In genomic region chr19:55306712-55307111, GRCh38 we compare ENCODE assay signal across 22 cellular contexts. TPM values are rescaled to one million over a fixed set of nuclear protein-coding genes. Genes with fewer than 3 reads are reported as not detected.
DNase-seq lines count a peak whose midpoint lies in the region; ATAC-seq, FAIRE-seq and TF ChIP-seq lines count a peak whose summit lies in the region.
"Had no signal": no experiment of that assay in that cellular context is flagged by ENCODE, and none has a peak within 500 bp of the region (broad histone marks: within the 10 kb centered on the region; RNA-seq: fewer than 3 reads in every experiment).

No MANE protein-coding gene starts in this region.

- ATAC-seq in K562 (no peak), HG03025 (IDR thresholded peaks at IDR 0.05; ENCODE audit: low FRiP score, unreplicated experiment) (no peak), GM18870 (IDR thresholded peaks at IDR 0.05; ENCODE audit: unreplicated experiment) (no peak)
- ATAC-seq: CD8-positive, alpha-beta T cell; GM12878; HCT116; SK-N-SH treated with all-trans-retinoic acid at 6 μM for 48 hours had no signal

- H3K4me1 ChIP-seq in MM.1S (ENCODE audit: low read length) (peaks cover 14% of the 10 kb centered on the region), K562 (replicated peaks in 1 of 2; ENCODE audit: control insufficient read depth in 2 of 2, insufficient read depth in 2 of 2, low read length in 2 of 2) (peaks cover 0 to 46% of the 10 kb centered on the region in 2 experiments; a peak in 3 of 5 replicates)

- TF ChIP-seq CTCF in MM.1S (IDR thresholded peaks at IDR 0.05; ENCODE audit: low read length): no peak
- no peak for TF ChIP-seq CTCF in K562 (IDR thresholded peaks at IDR 0.05 in 2 of 3, conservative IDR thresholded peaks at IDR 0.05 in 1 of 3; ENCODE audit: insufficient read depth in 2 of 3, low read depth in 1 of 3, low read length in 3 of 3)

- no peaks in the 10 kb centered on the region for H3K9me3 ChIP-seq in MM.1S (replicated peaks; ENCODE audit: insufficient read depth, low read length)
- H3K9me3 ChIP-seq in K562 (replicated peaks; ENCODE audit: control insufficient read depth, insufficient read depth, low read depth, low read length): no peaks in the 10 kb centered on the region; the same call in 1 of the 2 replicates

- H3F3A ChIP-seq in MM.1S (ENCODE audit: insufficient read depth, low read length): peaks cover 12% of the 10 kb centered on the region

- H3K9ac ChIP-seq in MM.1S (ENCODE audit: low read length) (no peak overlapping the region), K562 (ENCODE audit: insufficient read depth in 1 of 2, low read depth in 2 of 2, low read length in 2 of 2) (no peak overlapping the region)
- H3K9ac ChIP-seq: GM23248 had no signal

- intact Hi-C loops in K562 (cut with micrococcal nuclease): no loop called here

- in situ Hi-C loops in K562 (cut with MboI): no loop called here

- H3K27me3 ChIP-seq in MM.1S (replicated peaks; ENCODE audit: insufficient read depth, low read length) (no peaks in the 10 kb centered on the region), K562 (ENCODE audit: control insufficient read depth in 2 of 2, insufficient read depth in 2 of 2, low read length in 2 of 2) (no peaks in the 10 kb centered on the region)
- H3K27me3 ChIP-seq: BLaER1 treated with 17β-estradiol and CSF1 and Interleukin-3, amounts not matched to agents 10 nM and 100 nM had no signal

- POLR2A ChIA-PET in K562 (lab: Yijun Ruan, JAX): interaction anchor here (1.0 to 1.1 kb wide), 2 partner anchors 12 to 101 kb away, joined by 3 read pairs; partner anchors contain the start of gene UBE2S

- H4K20me1 ChIP-seq in MM.1S (ENCODE audit: insufficient read depth, low read length): no peaks in the 10 kb centered on the region
- H4K20me1 ChIP-seq in K562 (replicated peaks; ENCODE audit: control insufficient read depth, insufficient read depth, low read length): no peaks in the 10 kb centered on the region

- H2AFZ ChIP-seq in MM.1S (ENCODE audit: low read length) (no peak overlapping the region), K562 (ENCODE audit: low read depth, low read length) (no peak overlapping the region)
- H2AFZ ChIP-seq: GM23248 had no signal

- H3K36me3 ChIP-seq in MM.1S (replicated peaks; ENCODE audit: insufficient read depth, low read length) (no peaks in the 10 kb centered on the region), K562 (ENCODE audit: control insufficient read depth, insufficient read depth, low read length) (peaks cover 5% of the 10 kb centered on the region; the same call in 1 of the 3 replicates)

- peak overlapping the region; percentile 91; the same call in 1 of the 2 replicates for H3K27ac ChIP-seq in MM.1S (ENCODE audit: low read length)
- no peak overlapping the region for H3K27ac ChIP-seq in K562 (ENCODE audit: extremely low read depth, low read depth, low read length)
- H3K27ac ChIP-seq: GM23248 had no signal

- no TSS peak for BruUV-seq in K562 (replicated peaks; lab: Mats Ljungman, UMichigan)

- no peak for FAIRE-seq in K562 (lab: Jason Lieb, UNC)
- FAIRE-seq: GM12878 had no signal

- WGBS in K562 (ENCODE audit: insufficient coverage, low coverage, missing lambda C conversion rate): 59% methylated on average over 3 of the region's 3 CpGs

- TF ChIP-seq EP300 in K562 (IDR thresholded peaks at IDR 0.05; ENCODE audit: low read length): no peak

- DNase-seq in MM.1S (no peak), K562 (ENCODE audit: extremely low read depth in 1 of 4, low spot score in 3 of 4) (no peak)
- DNase-seq: Calu3, GF-D8, GM23248, KBM-7, NCI-H1048, NCI-H1436, NCI-H1930, NCI-H226, NCI-H524, NCI-H82, SHP77 treated with DMSO at 0.1 percent for 48 hours, T-helper 1 cell had no signal

- no peak for TF ChIP-seq RAD21 in K562 (CRISPR knock-in tag; conservative IDR thresholded peaks at IDR 0.05 in 1 of 2, IDR thresholded peaks at IDR 0.05 in 1 of 2)

- H3K4me2 ChIP-seq in MM.1S (ENCODE audit: low read depth, low read length) (no peak overlapping the region), K562 (ENCODE audit: insufficient read depth, low read length) (no peak overlapping the region)

- H3K9me1 ChIP-seq in K562 (ENCODE audit: control insufficient read depth, insufficient read depth, low read length): no peaks in the 10 kb centered on the region

- H3K9me2 ChIP-seq in MM.1S (replicated peaks; ENCODE audit: insufficient read depth, low read length): no peaks in the 10 kb centered on the region

- TF ChIP-seq POLR2A in K562 (conservative IDR thresholded peaks at IDR 0.05): no peak

- no peak overlapping the region for H3K4me3 ChIP-seq in MM.1S (ENCODE audit: low read length)
- H3K4me3 ChIP-seq in K562: no peak overlapping the region
- H3K4me3 ChIP-seq: BLaER1 treated with 17β-estradiol and CSF1 and Interleukin-3, amounts not matched to agents 10 nM and 100 nM; GM12878; GM23248 had no signal

- CTCF ChIA-PET in K562 (lab: Yijun Ruan, JAX; ENCODE audit: low intra/inter-chr PET ratio): no interaction called here

- H3K79me2 ChIP-seq in MM.1S (ENCODE audit: low read length): peaks cover 9% of the 10 kb centered on the region; the same call in 1 of the 2 replicates
- no peaks in the 10 kb centered on the region for H3K79me2 ChIP-seq in K562 (ENCODE audit: control insufficient read depth, insufficient read depth, low read length)

RNA-seq across cellular contexts. Expression of gene TMEM150B, which starts 18.4 kb away (rescaled TPM):
- total RNA-seq in K562 (2011; cell fraction: chromatin; rRNA removed; ENCODE audit: low replicate concordance): 1.7 and 5.3 TPM in 2 replicates
- 4.7 and 5.2 TPM in 2 replicates for total RNA-seq in K562 (2011; cell fraction: nucleolus; rRNA removed)
- total RNA-seq in K562 (2011; cell fraction: nucleoplasm; rRNA removed): 2.2 and 3.8 TPM in 2 replicates
- 0.91 and 1.0 TPM in 2 replicates for total RNA-seq in K562 (2014; rRNA removed)
- 0.47 TPM in 1 of 2 replicates, not detected in the other for total RNA-seq in K562 (2014; rRNA removed; fragmentation: Illumina TruSeq; extraction: Trizol)
- 0.57 and 1.3 TPM in 2 replicates for total RNA-seq in K562 (2015; rRNA removed; fragmentation: Illumina TruSeq; extraction: Trizol)
- total RNA-seq in K562 (2021): 1.2 and 1.4 TPM in 2 replicates
- 0.55 and 0.67 TPM in 2 replicates for polyA plus RNA-seq in K562 (2011; rRNA removed)
- 1.2 and 2.9 TPM in 2 replicates for polyA plus RNA-seq in K562 (2011; cell fraction: cytosol; rRNA removed)
- polyA plus RNA-seq in K562 (2011; cell fraction: nucleus; rRNA removed): 1.1 and 3.2 TPM in 2 replicates
- polyA plus RNA-seq in K562 (2012): 1.2 and 3.1 TPM in 2 replicates
- 0.56 and 0.82 TPM in 2 replicates for polyA plus RNA-seq in K562 (2014; fragmentation: Illumina TruSeq; extraction: Trizol)
- polyA plus RNA-seq in K562 (2014; fragmentation: Nextera tagmentation; extraction: Ambion mirVana): not detected
- polyA plus RNA-seq in K562 (2014; rRNA removed): 0.47 and 0.74 TPM in 2 replicates
- not detected in 2 replicates for polyA minus RNA-seq in K562 (2011; rRNA and poly(A)+ RNA removed)
- polyA minus RNA-seq in K562 (2011; cell fraction: cytosol; rRNA and poly(A)+ RNA removed): 2.3 TPM in 1 of 2 replicates, not detected in the other
- 1.00 and 1.2 TPM in 2 replicates for polyA minus RNA-seq in K562 (2011; cell fraction: nucleus; rRNA and poly(A)+ RNA removed)
- total RNA-seq: Calu3; CD8-positive, alpha-beta T cell; GM23248; RPMI7951 had no signal
- polyA plus RNA-seq: GM23248 had no signal

RNA-seq across cellular contexts. Expression of gene BRSK1, which starts 22.9 kb away (rescaled TPM):
- total RNA-seq in K562 (2011; cell fraction: chromatin; rRNA removed; ENCODE audit: low replicate concordance): 28.5 and 48.4 TPM in 2 replicates
- total RNA-seq in K562 (2011; cell fraction: nucleolus; rRNA removed): 21.7 and 25.3 TPM in 2 replicates
- total RNA-seq in K562 (2011; cell fraction: nucleoplasm; rRNA removed): 13.4 and 18.0 TPM in 2 replicates
- total RNA-seq in K562 (2014; rRNA removed) (3.8 and 5.0 TPM in 2 replicates), K562 (2014; rRNA removed; fragmentation: Illumina TruSeq; extraction: Trizol) (1.6 and 1.7 TPM in 2 replicates), K562 (2015; rRNA removed; fragmentation: Illumina TruSeq; extraction: Trizol) (1.3 and 1.7 TPM in 2 replicates), K562 (2021) (5.6 and 8.1 TPM in 2 replicates)
- polyA plus RNA-seq in K562 (2011; rRNA removed) (3.5 and 3.6 TPM in 2 replicates), K562 (2014; fragmentation: Illumina TruSeq; extraction: Trizol) (4.3 and 4.5 TPM in 2 replicates), K562 (2014; fragmentation: Nextera tagmentation; extraction: Ambion mirVana) (not detected), K562 (2014; rRNA removed) (9.3 and 9.8 TPM in 2 replicates)
- polyA plus RNA-seq in K562 (2011; cell fraction: cytosol; rRNA removed): 4.7 and 5.3 TPM in 2 replicates
- polyA plus RNA-seq in K562 (2011; cell fraction: nucleus; rRNA removed): 46.8 and 66.1 TPM in 2 replicates
- 4.6 and 18.4 TPM in 2 replicates for polyA plus RNA-seq in K562 (2012)
- 1.7 and 2.2 TPM in 2 replicates for polyA minus RNA-seq in K562 (2011; rRNA and poly(A)+ RNA removed)
- 1.1 and 2.1 TPM in 2 replicates for polyA minus RNA-seq in K562 (2011; cell fraction: cytosol; rRNA and poly(A)+ RNA removed)
- polyA minus RNA-seq in K562 (2011; cell fraction: nucleus; rRNA and poly(A)+ RNA removed): 7.0 and 11.6 TPM in 2 replicates

RNA-seq across cellular contexts. Expression of gene HSPBP1, which starts 26.8 kb away (rescaled TPM):
- total RNA-seq in K562 (2011; cell fraction: chromatin; rRNA removed; ENCODE audit: low replicate concordance): 1.8 and 7.4 TPM in 2 replicates
- total RNA-seq in K562 (2011; cell fraction: nucleolus; rRNA removed): 14.1 and 16.0 TPM in 2 replicates
- 5.8 and 8.5 TPM in 2 replicates for total RNA-seq in K562 (2011; cell fraction: nucleoplasm; rRNA removed)
- total RNA-seq in K562 (2014; rRNA removed) (54.6 and 63.3 TPM in 2 replicates), K562 (2014; rRNA removed; fragmentation: Illumina TruSeq; extraction: Trizol) (12.3 and 13.9 TPM in 2 replicates), K562 (2015; rRNA removed; fragmentation: Illumina TruSeq; extraction: Trizol) (38.7 and 41.3 TPM in 2 replicates), K562 (2021) (81.3 and 85.8 TPM in 2 replicates)
- polyA plus RNA-seq in K562 (2011; rRNA removed) (20.6 and 30.4 TPM in 2 replicates), K562 (2014; fragmentation: Illumina TruSeq; extraction: Trizol) (21.8 and 37.7 TPM in 2 replicates), K562 (2014; fragmentation: Nextera tagmentation; extraction: Ambion mirVana) (1 to 10 TPM in 1 of 2 experiments, under 1 TPM in 1; 0.83 to 1.5 TPM), K562 (2014; rRNA removed) (59.0 and 62.3 TPM in 2 replicates)
- 38.3 and 103 TPM in 2 replicates for polyA plus RNA-seq in K562 (2011; cell fraction: cytosol; rRNA removed)
- polyA plus RNA-seq in K562 (2011; cell fraction: nucleus; rRNA removed): 17.4 and 24.9 TPM in 2 replicates
- 67.2 and 80.0 TPM in 2 replicates for polyA plus RNA-seq in K562 (2012)
- polyA minus RNA-seq in K562 (2011; rRNA and poly(A)+ RNA removed): 5.2 and 9.1 TPM in 2 replicates
- 23.1 and 31.8 TPM in 2 replicates for polyA minus RNA-seq in K562 (2011; cell fraction: cytosol; rRNA and poly(A)+ RNA removed)
- 6.2 and 6.8 TPM in 2 replicates for polyA minus RNA-seq in K562 (2011; cell fraction: nucleus; rRNA and poly(A)+ RNA removed)

RNA-seq across cellular contexts. Expression of gene KMT5C, which starts 33.0 kb away (rescaled TPM):
- total RNA-seq in K562 (2011; cell fraction: chromatin; rRNA removed; ENCODE audit: low replicate concordance): 62.4 and 157 TPM in 2 replicates
- total RNA-seq in K562 (2011; cell fraction: nucleolus; rRNA removed): 117 and 126 TPM in 2 replicates
- 79.2 and 82.9 TPM in 2 replicates for total RNA-seq in K562 (2011; cell fraction: nucleoplasm; rRNA removed)
- total RNA-seq in K562 (2014; rRNA removed) (35.6 and 38.2 TPM in 2 replicates), K562 (2014; rRNA removed; fragmentation: Illumina TruSeq; extraction: Trizol) (3.7 and 8.2 TPM in 2 replicates), K562 (2015; rRNA removed; fragmentation: Illumina TruSeq; extraction: Trizol) (11.0 and 12.5 TPM in 2 replicates), K562 (2021) (50.7 and 53.5 TPM in 2 replicates)
- polyA plus RNA-seq in K562 (2011; rRNA removed) (22.8 and 36.8 TPM in 2 replicates), K562 (2014; fragmentation: Illumina TruSeq; extraction: Trizol) (16.6 and 22.7 TPM in 2 replicates), K562 (2014; fragmentation: Nextera tagmentation; extraction: Ambion mirVana) (under 1 TPM; 0.15 to 0.17 TPM), K562 (2014; rRNA removed) (42.7 and 50.2 TPM in 2 replicates)
- 25.5 and 46.8 TPM in 2 replicates for polyA plus RNA-seq in K562 (2011; cell fraction: cytosol; rRNA removed)
- 121 and 175 TPM in 2 replicates for polyA plus RNA-seq in K562 (2011; cell fraction: nucleus; rRNA removed)
- polyA plus RNA-seq in K562 (2012): 42.5 and 52.7 TPM in 2 replicates
- 7.6 and 10.5 TPM in 2 replicates for polyA minus RNA-seq in K562 (2011; rRNA and poly(A)+ RNA removed)
- polyA minus RNA-seq in K562 (2011; cell fraction: cytosol; rRNA and poly(A)+ RNA removed): 14.4 and 16.3 TPM in 2 replicates
- 40.8 and 44.9 TPM in 2 replicates for polyA minus RNA-seq in K562 (2011; cell fraction: nucleus; rRNA and poly(A)+ RNA removed)

RNA-seq across cellular contexts. Expression of gene COX6B2, which starts 47.8 kb away (rescaled TPM):
- total RNA-seq in K562 (2011; cell fraction: chromatin; rRNA removed; ENCODE audit: low replicate concordance): 4.5 and 12.9 TPM in 2 replicates
- 6.8 and 7.2 TPM in 2 replicates for total RNA-seq in K562 (2011; cell fraction: nucleolus; rRNA removed)
- total RNA-seq in K562 (2011; cell fraction: nucleoplasm; rRNA removed): 7.8 and 8.9 TPM in 2 replicates
- 0.59 and 1.3 TPM in 2 replicates for total RNA-seq in K562 (2014; rRNA removed)
- total RNA-seq in K562 (2014; rRNA removed; fragmentation: Illumina TruSeq; extraction: Trizol): 0.40 and 0.61 TPM in 2 replicates
- total RNA-seq in K562 (2015; rRNA removed; fragmentation: Illumina TruSeq; extraction: Trizol): 0.23 and 0.83 TPM in 2 replicates
- 2.5 and 2.6 TPM in 2 replicates for total RNA-seq in K562 (2021)
- 1.8 and 1.9 TPM in 2 replicates for polyA plus RNA-seq in K562 (2011; rRNA removed)
- 1.0 and 2.3 TPM in 2 replicates for polyA plus RNA-seq in K562 (2011; cell fraction: cytosol; rRNA removed)
- polyA plus RNA-seq in K562 (2011; cell fraction: nucleus; rRNA removed): 13.4 and 60.3 TPM in 2 replicates
- polyA plus RNA-seq in K562 (2012): 0.97 and 1.7 TPM in 2 replicates
- 1.2 and 2.1 TPM in 2 replicates for polyA plus RNA-seq in K562 (2014; fragmentation: Illumina TruSeq; extraction: Trizol)
- under 1 TPM; 0.56 to 0.71 TPM for polyA plus RNA-seq in K562 (2014; fragmentation: Nextera tagmentation; extraction: Ambion mirVana)
- polyA plus RNA-seq in K562 (2014; rRNA removed): 1.4 and 1.5 TPM in 2 replicates
- 0.51 and 0.60 TPM in 2 replicates for polyA minus RNA-seq in K562 (2011; rRNA and poly(A)+ RNA removed)
- 0.38 TPM in 1 of 2 replicates, not detected in the other for polyA minus RNA-seq in K562 (2011; cell fraction: cytosol; rRNA and poly(A)+ RNA removed)
- 1.8 and 2.6 TPM in 2 replicates for polyA minus RNA-seq in K562 (2011; cell fraction: nucleus; rRNA and poly(A)+ RNA removed)
- total RNA-seq: GM12878, GM23248, RPMI7951 had no signal
- polyA plus RNA-seq: GM23248 had no signal
